In the genomic region with DNA sequence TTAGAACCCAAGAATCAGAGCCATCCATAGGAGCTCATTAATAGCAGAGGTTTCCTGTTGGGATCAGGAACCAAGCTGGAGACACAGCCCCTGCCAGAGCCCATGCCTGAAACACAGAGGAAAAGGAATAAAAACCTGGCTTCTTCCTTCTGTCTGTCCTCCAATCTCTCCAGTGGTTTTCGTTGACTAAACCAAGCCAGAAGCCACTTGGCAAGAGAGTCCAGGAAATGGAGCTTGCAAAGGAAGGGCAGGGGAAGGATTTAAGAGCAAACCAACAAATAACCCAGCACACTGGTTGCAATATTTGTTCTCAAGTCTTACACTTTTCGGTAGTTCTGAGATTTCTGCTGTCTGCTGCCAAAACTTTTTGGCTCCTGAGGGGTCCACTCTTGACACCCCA, we compare ENCODE assay signal across 25 cellular contexts.
"Had no signal": no experiment of that assay in that cellular context is flagged by ENCODE, and none has a peak within 500 bp of the region (broad histone marks: within the 10 kb centered on the region; RNA-seq: fewer than 3 reads in every experiment).

No MANE protein-coding gene starts in this region.

- H3K27ac ChIP-seq: breast epithelium, Peyer's patch had no signal

- H3K4me3 ChIP-seq: breast epithelium, Peyer's patch had no signal

- DNase-seq: activated B cell treated with CpG ODN at 0.5 μM for 24 hours; activated CD4-positive, alpha-beta T cell treated with anti-CD3 and anti-CD28 coated beads for 1 hour; activated CD4-positive, alpha-beta T cell treated with anti-CD3 and anti-CD28 coated beads, Interleukin-2, amount 10 ng/mL, durations not matched to agents 24 days and 14 days; activated CD4-positive, alpha-beta T cell treated with anti-CD3 and anti-CD28 coated beads, Interleukin-2, amount 50 U/mL, for 48 hours; activated CD8-positive, alpha-beta memory T cell treated with anti-CD3 and anti-CD28 coated beads, Interleukin-2, amount 10 ng/mL, durations not matched to agents 7 days and 5 days; activated effector memory CD4-positive, alpha-beta T cell treated with Interleukin-2 at 50 U/mL for 16 hours; activated naive CD4-positive, alpha-beta T cell; activated T-cell treated with anti-CD3 and anti-CD28 coated beads, Interleukin-2, amount 50 U/mL, for 24 hours; aorta; central memory CD4-positive, alpha-beta T cell; MM.1S; NCI-H1105; NCI-H1436 treated with DMSO at 0.1 percent for 48 hours; NCI-H187; NCI-H2081; NCI-H524; NCI-H774; NK-92 treated with Interleukin-12 subunit alpha and Interleukin-12 subunit beta, amount 100 ng/mL, for 24 hours; Peyer's patch; SIG-M5; T-cell; T-helper 2 cell; T1000 had no signal

- H3K9me3 ChIP-seq: Peyer's patch had no signal

- H3K27me3 ChIP-seq: breast epithelium, Peyer's patch had no signal

- H3K4me1 ChIP-seq: breast epithelium, Peyer's patch had no signal

- FAIRE-seq: TTC549 had no signal

- ATAC-seq: activated CD8-positive, alpha-beta memory T cell treated with anti-CD3 and anti-CD28 coated beads, Interleukin-2, amount 10 ng/mL, durations not matched to agents 7 days and 5 days; T-cell had no signal

- H3K36me3 ChIP-seq: breast epithelium, Peyer's patch had no signal
